In the genomic region with DNA sequence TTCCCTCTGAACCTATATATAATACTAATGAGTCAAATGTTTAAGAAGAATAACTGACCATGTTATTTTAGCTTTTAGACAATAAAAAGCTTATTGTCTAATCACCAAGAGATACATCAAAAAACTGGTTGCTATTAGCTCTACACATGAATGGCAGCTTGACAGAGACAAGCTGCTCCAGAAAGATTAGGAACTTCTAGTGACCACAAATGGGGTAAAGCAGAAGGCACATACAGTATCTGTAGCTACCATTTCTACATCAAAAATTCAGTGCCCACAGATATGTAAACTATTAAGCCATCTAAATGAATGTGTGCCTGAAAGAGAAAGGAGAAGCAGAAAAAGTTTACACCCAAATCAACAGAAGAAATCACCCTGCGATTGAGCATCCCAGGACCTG, we compare ENCODE assay signal across 1 cellular context.
TF ChIP-seq lines count a peak whose summit lies in the region.

No MANE protein-coding gene starts in this region.

TF ChIP-seq in K562, 482 proteins besides CTCF, POLR2A, EP300 and RAD21 (continued from another document):
- TF ChIP-seq, protein P1, sequence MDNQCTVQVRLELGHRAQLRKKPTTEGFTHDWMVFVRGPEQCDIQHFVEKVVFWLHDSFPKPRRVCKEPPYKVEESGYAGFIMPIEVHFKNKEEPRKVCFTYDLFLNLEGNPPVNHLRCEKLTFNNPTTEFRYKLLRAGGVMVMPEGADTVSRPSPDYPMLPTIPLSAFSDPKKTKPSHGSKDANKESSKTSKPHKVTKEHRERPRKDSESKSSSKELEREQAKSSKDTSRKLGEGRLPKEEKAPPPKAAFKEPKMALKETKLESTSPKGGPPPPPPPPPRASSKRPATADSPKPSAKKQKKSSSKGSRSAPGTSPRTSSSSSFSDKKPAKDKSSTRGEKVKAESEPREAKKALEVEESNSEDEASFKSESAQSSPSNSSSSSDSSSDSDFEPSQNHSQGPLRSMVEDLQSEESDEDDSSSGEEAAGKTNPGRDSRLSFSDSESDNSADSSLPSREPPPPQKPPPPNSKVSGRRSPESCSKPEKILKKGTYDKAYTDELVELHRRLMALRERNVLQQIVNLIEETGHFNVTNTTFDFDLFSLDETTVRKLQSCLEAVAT (IDR thresholded peaks at IDR 0.05): peak in 1 of 2 experiments; percentile 56; a peak in 1 of 4 replicates
- TF ChIP-seq, protein P2, sequence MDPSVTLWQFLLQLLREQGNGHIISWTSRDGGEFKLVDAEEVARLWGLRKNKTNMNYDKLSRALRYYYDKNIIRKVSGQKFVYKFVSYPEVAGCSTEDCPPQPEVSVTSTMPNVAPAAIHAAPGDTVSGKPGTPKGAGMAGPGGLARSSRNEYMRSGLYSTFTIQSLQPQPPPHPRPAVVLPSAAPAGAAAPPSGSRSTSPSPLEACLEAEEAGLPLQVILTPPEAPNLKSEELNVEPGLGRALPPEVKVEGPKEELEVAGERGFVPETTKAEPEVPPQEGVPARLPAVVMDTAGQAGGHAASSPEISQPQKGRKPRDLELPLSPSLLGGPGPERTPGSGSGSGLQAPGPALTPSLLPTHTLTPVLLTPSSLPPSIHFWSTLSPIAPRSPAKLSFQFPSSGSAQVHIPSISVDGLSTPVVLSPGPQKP (CRISPR knock-in tag; IDR thresholded peaks at IDR 0.05): no peak
- no peak for TF ChIP-seq ZFPM2 (CRISPR knock-in tag; IDR thresholded peaks at IDR 0.05)
- TF ChIP-seq ZFP1 (CRISPR knock-in tag; IDR thresholded peaks at IDR 0.05): no peak
